10 cellular contexts compared by ENCODE assay signal in the genomic region with DNA sequence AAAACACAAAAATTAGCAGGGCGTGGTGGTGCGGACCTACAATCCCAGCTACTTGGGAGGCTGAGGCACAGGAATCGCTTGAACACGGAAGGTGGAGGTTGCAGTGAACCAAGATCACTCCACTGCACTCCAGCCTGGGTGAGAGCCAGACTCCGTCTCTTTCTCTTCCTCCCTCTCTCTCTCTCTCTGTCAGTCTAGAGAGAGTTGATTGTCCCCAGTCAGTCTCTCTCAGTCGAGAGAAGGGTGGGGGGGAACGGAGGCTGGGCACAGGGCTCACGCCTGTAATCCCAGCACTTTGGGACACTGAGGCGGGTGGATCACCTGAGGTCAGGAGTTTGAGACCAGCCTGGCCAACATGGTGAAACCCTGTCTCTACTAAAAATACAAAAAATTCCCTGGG. TPM values are rescaled to one million over a fixed set of nuclear protein-coding genes. Genes with fewer than 3 reads are reported as not detected.
DNase-seq lines count a peak whose midpoint lies in the region; ATAC-seq, FAIRE-seq and TF ChIP-seq lines count a peak whose summit lies in the region.
"Not testable (repeated sequence)": the region's sequence is repeated elsewhere in the genome, so short reads cannot be mapped to it uniquely, and the experiment has no call there.
"Had no signal": no experiment of that assay in that cellular context is flagged by ENCODE, and none has a peak within 500 bp of the region (broad histone marks: within the 10 kb centered on the region; RNA-seq: fewer than 3 reads in every experiment).

No MANE protein-coding gene starts in this region.

- peak; percentile 0 for DNase-seq in A673 (ENCODE audit: low spot score)
- peak; percentile 0 for DNase-seq in GM23248
- DNase-seq in NB4 (ENCODE audit: low read depth), result peak; percentile 0
- DNase-seq in activated CD4-positive, alpha-beta T cell treated with anti-CD3 and anti-CD28 coated beads, Interleukin-2, amount 10 ng/mL, durations not matched to agents 24 days and 14 days, result peak; percentile 53
- not testable (repeated sequence) for DNase-seq in endothelial cell of umbilical vein (ENCODE audit: low read depth, low spot score); HepG2 (ENCODE audit: low spot score)
- DNase-seq in Right ventricle myocardium superior, result peak; percentile 11
- DNase-seq in islet precursor cell, result peak; percentile 12

- not testable (repeated sequence) for H3K9me2 ChIP-seq in GM23248 (ENCODE audit: insufficient read depth)

- not testable (repeated sequence) for H3K79me2 ChIP-seq in GM23248 (ENCODE audit: insufficient read depth); endothelial cell of umbilical vein (ENCODE audit: control insufficient read depth, insufficient read depth, low read length); HepG2 (ENCODE audit: insufficient read depth, low read length)

- not testable (repeated sequence) for H4K20me1 ChIP-seq in GM23248 (ENCODE audit: insufficient read depth); endothelial cell of umbilical vein (replicated peaks; ENCODE audit: control insufficient read depth, extremely low read depth, insufficient read depth, low read length); HepG2 (ENCODE audit: insufficient read depth, low read length)

- FAIRE-seq in endothelial cell of umbilical vein (lab: Jason Lieb, UNC), result peak; percentile 76
- FAIRE-seq in HepG2 (lab: Jason Lieb, UNC), result not testable (repeated sequence)

- H3K27me3 ChIP-seq in A673 (replicated peaks; ENCODE audit: insufficient read depth, low read depth, low read length, poor library complexity); GM23248 (replicated peaks; ENCODE audit: insufficient read depth); endothelial cell of umbilical vein (ENCODE audit: control insufficient read depth in 2 of 2, insufficient read depth in 2 of 2, low read length in 2 of 2); HepG2 (ENCODE audit: control insufficient read depth in 1 of 2, insufficient read depth in 2 of 2, low read length in 2 of 2): not testable (repeated sequence)

- not testable (repeated sequence) for TF ChIP-seq EP300 in HepG2 (IDR thresholded peaks at IDR 0.05; ENCODE audit: low read depth in 2 of 2, low read length in 2 of 2); HepG2 (CRISPR knock-in tag; IDR thresholded peaks at IDR 0.05; ENCODE audit: borderline replicate concordance)

- not testable (repeated sequence) for H3K9me3 ChIP-seq in A673 (ENCODE audit: low read depth, low read length, poor library complexity, severe bottlenecking); GM23248 (ENCODE audit: low read depth); endothelial cell of umbilical vein (replicated peaks; ENCODE audit: control insufficient read depth, insufficient read depth, low read length); HepG2 (ENCODE audit: low read length)

- H3K4me3 ChIP-seq in A673 (ENCODE audit: low read depth, low read length, poor library complexity, severe bottlenecking); GM23248; NB4 (ENCODE audit: low read depth, low read length); endothelial cell of umbilical vein (replicated peaks in 1 of 3; ENCODE audit: insufficient read depth in 1 of 3, low read depth in 1 of 3, low read length in 3 of 3); HepG2 (replicated peaks in 1 of 3; ENCODE audit: insufficient read depth in 1 of 3, low read depth in 2 of 3, low read length in 3 of 3): not testable (repeated sequence)

- intact Hi-C loops in A673 (cut with micrococcal nuclease; ENCODE audit: unreplicated experiment); activated CD4-positive, alpha-beta T cell treated with anti-CD3 and anti-CD28 coated beads, Interleukin-2, amount 10 ng/mL, durations not matched to agents 24 days and 14 days (cut with micrococcal nuclease); endothelial cell of umbilical vein (cut with micrococcal nuclease); Right ventricle myocardium superior (cut with DNase I); HepG2 (cut with micrococcal nuclease; ENCODE audit: unreplicated experiment): not testable (repeated sequence)

- H3K9ac ChIP-seq in GM23248; endothelial cell of umbilical vein (replicated peaks; ENCODE audit: extremely low read depth, insufficient read depth, low read length); HepG2 (ENCODE audit: insufficient read depth, low read depth, low read length): not testable (repeated sequence)

- TF ChIP-seq CTCF in A673 (conservative IDR thresholded peaks at IDR 0.05; ENCODE audit: low read depth, low read length); NB4 (IDR thresholded peaks at IDR 0.05; ENCODE audit: low read depth, low read length); endothelial cell of umbilical vein (IDR thresholded peaks at IDR 0.05; ENCODE audit: extremely low read depth in 1 of 2, insufficient read depth in 1 of 2, low read depth in 1 of 2, low read length in 2 of 2); HepG2 (CRISPR knock-in tag; IDR thresholded peaks at IDR 0.05): not testable (repeated sequence)

- not testable (repeated sequence) for H3K27me3 Mint-ChIP-seq in activated CD4-positive, alpha-beta T cell treated with anti-CD3 and anti-CD28 coated beads, Interleukin-2, amount 10 ng/mL, durations not matched to agents 24 days and 14 days

- not testable (repeated sequence) for H3K9me1 ChIP-seq in endothelial cell of umbilical vein (replicated peaks; ENCODE audit: control insufficient read depth, extremely low read depth, insufficient read depth, low read length)

- H3K4me1 Mint-ChIP-seq in activated CD4-positive, alpha-beta T cell treated with anti-CD3 and anti-CD28 coated beads, Interleukin-2, amount 10 ng/mL, durations not matched to agents 24 days and 14 days, result not testable (repeated sequence)

- not testable (repeated sequence) for H3K4me3 Mint-ChIP-seq in activated CD4-positive, alpha-beta T cell treated with anti-CD3 and anti-CD28 coated beads, Interleukin-2, amount 10 ng/mL, durations not matched to agents 24 days and 14 days

- BruUV-seq in A673 (replicated peaks; lab: Mats Ljungman, UMichigan); endothelial cell of umbilical vein (replicated peaks; lab: Mats Ljungman, UMichigan); HepG2 (replicated peaks; lab: Mats Ljungman, UMichigan): not testable (repeated sequence)

- H3F3A ChIP-seq in GM23248 (ENCODE audit: insufficient read depth), result not testable (repeated sequence)

- in situ Hi-C loops in GM23248 (cut with MboI); HepG2 (cut with HindIII; ENCODE audit: extremely low pct_ligation_motif_present, low pct_unique_long_range_greater_than_20kb): not testable (repeated sequence)

- H3K9me3 Mint-ChIP-seq in activated CD4-positive, alpha-beta T cell treated with anti-CD3 and anti-CD28 coated beads, Interleukin-2, amount 10 ng/mL, durations not matched to agents 24 days and 14 days, result not testable (repeated sequence)

- H3K4me2 ChIP-seq in GM23248 (ENCODE audit: unreplicated experiment); endothelial cell of umbilical vein (ENCODE audit: insufficient read depth, low read length); HepG2 (ENCODE audit: low read depth, low read length): not testable (repeated sequence)

- H3K36me3 ChIP-seq in A673 (ENCODE audit: insufficient read depth, low read length, poor library complexity, severe bottlenecking); GM23248 (ENCODE audit: low read depth); endothelial cell of umbilical vein (ENCODE audit: control insufficient read depth in 2 of 2, extremely low read depth in 1 of 2, insufficient read depth in 2 of 2, low read length in 2 of 2); HepG2 (replicated peaks in 1 of 2; ENCODE audit: control insufficient read depth in 1 of 2, insufficient read depth in 2 of 2, low read length in 2 of 2): not testable (repeated sequence)

- WGBS in GM23248 (ENCODE audit: low coverage in 1 of 2, low lambda C conversion rate in 2 of 2, missing lambda C conversion rate in 2 of 2), 2 experiments, result 79 to 100% methylated on average over 1 to 4 of the region's 9 CpGs
- WGBS in HepG2 (ENCODE audit: low lambda C conversion rate), result 89% methylated on average over 5 of the region's 9 CpGs

- TF ChIP-seq RAD21 in HepG2 (CRISPR knock-in tag; IDR thresholded peaks at IDR 0.05), result not testable (repeated sequence)

- H3K36me3 Mint-ChIP-seq in activated CD4-positive, alpha-beta T cell treated with anti-CD3 and anti-CD28 coated beads, Interleukin-2, amount 10 ng/mL, durations not matched to agents 24 days and 14 days (ENCODE audit: low read depth), result not testable (repeated sequence)

- H2AFZ ChIP-seq in GM23248; endothelial cell of umbilical vein (ENCODE audit: low read depth, low read length); HepG2 (ENCODE audit: low read length): not testable (repeated sequence)

- CTCF ChIA-PET in A673 (lab: Charles Lee); endothelial cell of umbilical vein (lab: Charles Lee); HepG2 (lab: Yijun Ruan, JAX; ENCODE audit: low intra/inter-chr PET ratio, low total read pairs): not testable (repeated sequence)

- POLR2A ChIA-PET in A673 (lab: Charles Lee; ENCODE audit: low non-redundant PET); endothelial cell of umbilical vein (lab: Charles Lee); HepG2 (lab: Yijun Ruan, JAX): not testable (repeated sequence)

- H3K27ac ChIP-seq in A673 (ENCODE audit: low read depth, low read length, poor library complexity, severe bottlenecking); GM23248; endothelial cell of umbilical vein (ENCODE audit: insufficient read depth, low read depth, low read length); HepG2 (ENCODE audit: extremely low read length, insufficient read depth, low read length): not testable (repeated sequence)

- not testable (repeated sequence) for TF ChIP-seq POLR2A in NB4 (IDR thresholded peaks at IDR 0.05; ENCODE audit: extremely low read depth, insufficient read length); endothelial cell of umbilical vein (IDR thresholded peaks at IDR 0.05; ENCODE audit: low read depth, low read length); HepG2 (IDR thresholded peaks at IDR 0.05; ENCODE audit: insufficient read depth in 1 of 2, low read depth in 2 of 2, low read length in 2 of 2)

- dilution Hi-C loops in endothelial cell of umbilical vein (cut with MboI; ENCODE audit: extremely low pct_ligation_motif_present, low sequenced_read_pairs), result not testable (repeated sequence)

- H3K4me1 ChIP-seq in A673 (ENCODE audit: insufficient read depth, low read length, poor library complexity, severe bottlenecking); GM23248 (ENCODE audit: insufficient read depth); endothelial cell of umbilical vein (ENCODE audit: control insufficient read depth, extremely low read depth, insufficient read depth, low read length); HepG2 (ENCODE audit: insufficient read depth, low read length): not testable (repeated sequence)

- not testable (repeated sequence) for ATAC-seq in Right ventricle myocardium superior (ENCODE audit: poor library complexity)
- peak; percentile 25 for ATAC-seq in HepG2

- not testable (repeated sequence) for H3K27ac Mint-ChIP-seq in activated CD4-positive, alpha-beta T cell treated with anti-CD3 and anti-CD28 coated beads, Interleukin-2, amount 10 ng/mL, durations not matched to agents 24 days and 14 days

RNA-seq across cellular contexts. Expression of a gene that starts 10.3 kb away (rescaled TPM):
- 0.92 and 2.1 TPM in 2 replicates for total RNA-seq in A673 (2021)
- total RNA-seq in GM23248 (2014; rRNA removed; shearing (Covaris generic)), result 0.38 TPM in 1 of 2 replicates, not detected in the other
- polyA plus RNA-seq in GM23248 (2016; fragmentation: Nextera tagmentation; extraction: Ambion mirVana), result not detected in 2 replicates
- 3.1 and 3.6 TPM in 2 replicates for total RNA-seq in activated CD4-positive, alpha-beta T cell treated with anti-CD3 and anti-CD28 coated beads, Interleukin-2, amount 10 ng/mL, durations not matched to agents 24 days and 14 days
- total RNA-seq in endothelial cell of umbilical vein, result 1.7 TPM in 1 of 2 replicates, not detected in the other
- polyA plus RNA-seq in endothelial cell of umbilical vein, result 0.29 and 0.36 TPM in 2 replicates
- polyA plus RNA-seq in endothelial cell of umbilical vein (2011; cell fraction: cytosol; rRNA removed), result 0.07 and 0.08 TPM in 2 replicates
- polyA plus RNA-seq in endothelial cell of umbilical vein (2011; cell fraction: nucleus; rRNA removed), result 2.1 and 2.6 TPM in 2 replicates
- polyA plus RNA-seq in endothelial cell of umbilical vein (2012), result 0.50 and 0.88 TPM in 2 replicates
- 0.63 TPM in 1 of 2 replicates, not detected in the other for polyA minus RNA-seq in endothelial cell of umbilical vein
- not detected for polyA minus RNA-seq in endothelial cell of umbilical vein (2011; cell fraction: cytosol; rRNA and poly(A)+ RNA removed)
- polyA minus RNA-seq in endothelial cell of umbilical vein (2011; cell fraction: nucleus; rRNA and poly(A)+ RNA removed), result 6.0 and 6.7 TPM in 2 replicates
- total RNA-seq in Right ventricle myocardium superior, result 0.19 TPM
- total RNA-seq in HepG2 (2016; rRNA removed; fragmentation: Illumina TruSeq; extraction: Trizol), result 0.29 and 1.0 TPM in 2 replicates
- total RNA-seq in HepG2 (2016; cell fraction: cytosol; rRNA removed; fragmentation: Illumina TruSeq; extraction: Trizol; ENCODE audit: low read depth), result 0.20 TPM in 1 of 2 replicates, not detected in the other
- total RNA-seq in HepG2 (2016; cell fraction: insoluble cytoplasmic fraction; rRNA removed; fragmentation: Illumina TruSeq; extraction: Trizol), result 0.78 TPM in 1 of 2 replicates, not detected in the other
- total RNA-seq in HepG2 (2016; cell fraction: membrane; rRNA removed; fragmentation: Illumina TruSeq; extraction: Trizol), result 0.22 and 0.24 TPM in 2 replicates
- 5.1 and 6.0 TPM in 2 replicates for total RNA-seq in HepG2 (2016; cell fraction: nucleus; rRNA removed; fragmentation: Illumina TruSeq; extraction: Trizol)
- 0.52 and 0.77 TPM in 2 replicates for polyA plus RNA-seq in HepG2 (2011; rRNA removed)
- polyA plus RNA-seq in HepG2 (2011; cell fraction: cytosol; rRNA removed), result 0.12 and 0.13 TPM in 2 replicates
- polyA plus RNA-seq in HepG2 (2011; cell fraction: nucleus; rRNA removed), result 0.97 and 1.1 TPM in 2 replicates
- polyA plus RNA-seq in HepG2 (2012), result 0.83 and 0.87 TPM in 2 replicates
- polyA plus RNA-seq in HepG2 (2016; cell fraction: cytosol; fragmentation: Illumina TruSeq; extraction: Trizol; ENCODE audit: low read depth), result 0.08 TPM in 1 of 2 replicates, not detected in the other
- 0.24 TPM in 1 of 2 replicates, not detected in the other for polyA plus RNA-seq in HepG2 (2016; cell fraction: insoluble cytoplasmic fraction; fragmentation: Illumina TruSeq; extraction: Trizol; ENCODE audit: low read depth)
- 0.15 and 0.16 TPM in 2 replicates for polyA plus RNA-seq in HepG2 (2016; cell fraction: membrane; fragmentation: Illumina TruSeq; extraction: Trizol; ENCODE audit: low read depth)
- 3.7 and 4.3 TPM in 2 replicates for polyA plus RNA-seq in HepG2 (2016; cell fraction: nucleus; fragmentation: Illumina TruSeq; extraction: Trizol; ENCODE audit: insufficient read depth, low read depth)
- polyA minus RNA-seq in HepG2 (2011; rRNA and poly(A)+ RNA removed; ENCODE audit: low replicate concordance), result 0.36 and 0.61 TPM in 2 replicates
- not detected in 2 replicates for polyA minus RNA-seq in HepG2 (2011; cell fraction: cytosol; rRNA and poly(A)+ RNA removed)
- polyA minus RNA-seq in HepG2 (2011; cell fraction: nucleus; rRNA and poly(A)+ RNA removed), result 3.6 and 7.2 TPM in 2 replicates
- total RNA-seq: HT-29, IMR-90 had no signal

RNA-seq across cellular contexts. Expression of a gene that starts 30.0 kb away (rescaled TPM):
- total RNA-seq in A673 (2021), result 824 and 839 TPM in 2 replicates
- total RNA-seq in GM23248 (2014; rRNA removed; shearing (Covaris generic)), result 105 and 108 TPM in 2 replicates
- polyA plus RNA-seq in GM23248 (2016; fragmentation: Nextera tagmentation; extraction: Ambion mirVana), result 515 and 533 TPM in 2 replicates
- 1,266 and 1,275 TPM in 2 replicates for total RNA-seq in activated CD4-positive, alpha-beta T cell treated with anti-CD3 and anti-CD28 coated beads, Interleukin-2, amount 10 ng/mL, durations not matched to agents 24 days and 14 days
- 669 and 744 TPM in 2 replicates for total RNA-seq in endothelial cell of umbilical vein
- polyA plus RNA-seq in endothelial cell of umbilical vein, result 417 and 524 TPM in 2 replicates
- polyA plus RNA-seq in endothelial cell of umbilical vein (2011; cell fraction: cytosol; rRNA removed), result 276 and 297 TPM in 2 replicates
- polyA plus RNA-seq in endothelial cell of umbilical vein (2011; cell fraction: nucleus; rRNA removed), result 260 and 283 TPM in 2 replicates
- polyA plus RNA-seq in endothelial cell of umbilical vein (2012), result 472 and 473 TPM in 2 replicates
- 225 and 394 TPM in 2 replicates for polyA minus RNA-seq in endothelial cell of umbilical vein
- 229 TPM for polyA minus RNA-seq in endothelial cell of umbilical vein (2011; cell fraction: cytosol; rRNA and poly(A)+ RNA removed)
- 62.3 and 87.8 TPM in 2 replicates for polyA minus RNA-seq in endothelial cell of umbilical vein (2011; cell fraction: nucleus; rRNA and poly(A)+ RNA removed)
- 378 TPM for total RNA-seq in Right ventricle myocardium superior
- total RNA-seq in HepG2 (2016; rRNA removed; fragmentation: Illumina TruSeq; extraction: Trizol), result 415 and 760 TPM in 2 replicates
- 129 and 159 TPM in 2 replicates for total RNA-seq in HepG2 (2016; cell fraction: cytosol; rRNA removed; fragmentation: Illumina TruSeq; extraction: Trizol; ENCODE audit: low read depth)
- total RNA-seq in HepG2 (2016; cell fraction: insoluble cytoplasmic fraction; rRNA removed; fragmentation: Illumina TruSeq; extraction: Trizol), result 427 and 684 TPM in 2 replicates
- total RNA-seq in HepG2 (2016; cell fraction: membrane; rRNA removed; fragmentation: Illumina TruSeq; extraction: Trizol), result 299 and 312 TPM in 2 replicates
- 339 and 355 TPM in 2 replicates for total RNA-seq in HepG2 (2016; cell fraction: nucleus; rRNA removed; fragmentation: Illumina TruSeq; extraction: Trizol)
- polyA plus RNA-seq in HepG2 (2011; rRNA removed), result 360 and 380 TPM in 2 replicates
- 264 and 512 TPM in 2 replicates for polyA plus RNA-seq in HepG2 (2011; cell fraction: cytosol; rRNA removed)
- 421 and 450 TPM in 2 replicates for polyA plus RNA-seq in HepG2 (2011; cell fraction: nucleus; rRNA removed)
- 483 and 615 TPM in 2 replicates for polyA plus RNA-seq in HepG2 (2012)
- 137 and 180 TPM in 2 replicates for polyA plus RNA-seq in HepG2 (2016; cell fraction: cytosol; fragmentation: Illumina TruSeq; extraction: Trizol; ENCODE audit: low read depth)
- polyA plus RNA-seq in HepG2 (2016; cell fraction: insoluble cytoplasmic fraction; fragmentation: Illumina TruSeq; extraction: Trizol; ENCODE audit: low read depth), result 1,077 and 1,162 TPM in 2 replicates
- 325 and 394 TPM in 2 replicates for polyA plus RNA-seq in HepG2 (2016; cell fraction: membrane; fragmentation: Illumina TruSeq; extraction: Trizol; ENCODE audit: low read depth)
- polyA plus RNA-seq in HepG2 (2016; cell fraction: nucleus; fragmentation: Illumina TruSeq; extraction: Trizol; ENCODE audit: insufficient read depth, low read depth), result 878 and 886 TPM in 2 replicates
- 517 and 970 TPM in 2 replicates for polyA minus RNA-seq in HepG2 (2011; rRNA and poly(A)+ RNA removed; ENCODE audit: low replicate concordance)
- polyA minus RNA-seq in HepG2 (2011; cell fraction: cytosol; rRNA and poly(A)+ RNA removed), result 293 and 361 TPM in 2 replicates
- 84.8 and 110 TPM in 2 replicates for polyA minus RNA-seq in HepG2 (2011; cell fraction: nucleus; rRNA and poly(A)+ RNA removed)
